ENCODE assay signal across 8 cellular contexts in the genomic region with DNA sequence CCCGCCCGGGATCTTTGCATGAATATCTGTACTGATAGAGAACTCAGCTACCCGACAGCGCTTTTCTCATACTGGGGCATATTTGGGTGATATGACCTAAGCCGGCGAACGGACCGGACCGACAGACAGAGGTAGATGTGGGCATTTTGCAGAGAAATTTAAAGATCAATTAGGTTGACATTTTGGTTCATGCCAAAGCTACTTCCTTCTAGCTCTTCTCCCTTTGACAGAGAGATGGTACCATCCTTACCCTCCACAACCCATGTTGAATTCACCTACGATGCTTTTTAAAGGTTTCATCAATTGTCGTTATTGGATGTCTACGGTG. TPM values are rescaled to one million over a fixed set of nuclear protein-coding genes. Genes with fewer than 3 reads are reported as not detected.
A peak's percentile ranks its signal among the peaks of the same experiment; 100 is the strongest.
DNase-seq lines count a peak whose midpoint lies in the region; ATAC-seq, FAIRE-seq and TF ChIP-seq lines count a peak whose summit lies in the region.

No MANE protein-coding gene starts in this region.

- peak overlapping the region; percentile 87 to 88 for H3K4me3 ChIP-seq in HCT116 (replicated peaks in 1 of 2; ENCODE audit: low read depth in 1 of 2, low read length in 2 of 2)
- H3K4me3 ChIP-seq in iPS DF 6.9 (ENCODE audit: low read length) = peak overlapping the region; percentile 81; the same call in 1 of the 2 replicates
- H3K4me3 ChIP-seq in small intestine (ENCODE audit: low read depth in 1 of 2, low read length in 2 of 2) = peak overlapping the region; percentile 66 to 71

- H3K4me1 ChIP-seq in HCT116 (ENCODE audit: control insufficient read depth in 1 of 2, insufficient read depth in 2 of 2, low read length in 2 of 2) (peaks cover 7 to 13% of the 10 kb centered on the region in 2 experiments; a peak in 2 of 4 replicates), iPS DF 6.9 (ENCODE audit: control insufficient read depth, insufficient read depth, low read length) (no peaks in the 10 kb centered on the region), small intestine (ENCODE audit: control insufficient read depth in 2 of 2, insufficient read depth in 1 of 2, low read depth in 1 of 2, low read length in 1 of 2) (peaks cover 0 to 5% of the 10 kb centered on the region in 2 donors)

- H3K36me3 ChIP-seq in HCT116 (ENCODE audit: control insufficient read depth in 1 of 2, insufficient read depth in 2 of 2, low read length in 2 of 2) (0 out of 4 replicates have a peak, but pooled peaks cover 0 to 2% of the 10 kb centered on the region in 2 experiments), iPS DF 6.9 (ENCODE audit: control insufficient read depth, insufficient read depth, low read length) (no peaks in the 10 kb centered on the region), small intestine (ENCODE audit: control insufficient read depth in 2 of 2, insufficient read depth in 2 of 2, low read length in 2 of 2) (no peaks in the 10 kb centered on the region)

- H3K9me3 Mint-ChIP-seq in activated CD4-positive, alpha-beta memory T cell treated with anti-CD3 and anti-CD28 coated beads for 36 hours = no peaks in the 10 kb centered on the region

- CTCF ChIA-PET in HCT116 (lab: Charles Lee) = interaction anchor here (2.1 kb wide), 1 partner anchor 181 kb away, joined by 7 read pairs; no protein-coding TSS in a partner anchor
- CTCF ChIA-PET in activated CD4-positive, alpha-beta memory T cell treated with anti-CD3 and anti-CD28 coated beads for 36 hours (lab: Charles Lee) = interaction anchor here (0.7 to 1.7 kb wide), 5 partner anchors 23 to 84 kb away, joined by 3 to 5 read pairs (median 3); a partner anchor contains a TSS

- H3K9me3 ChIP-seq in HCT116 (ENCODE audit: control insufficient read depth in 1 of 2, insufficient read depth in 1 of 2, low read depth in 1 of 2, low read length in 2 of 2) = no peaks in the 10 kb centered on the region
- no peaks in the 10 kb centered on the region for H3K9me3 ChIP-seq in iPS DF 6.9 (ENCODE audit: control insufficient read depth, insufficient read depth, low read length)
- H3K9me3 ChIP-seq in small intestine (ENCODE audit: control insufficient read depth, low read depth) = no peaks in the 10 kb centered on the region

- H3K36me3 Mint-ChIP-seq in activated CD4-positive, alpha-beta memory T cell treated with anti-CD3 and anti-CD28 coated beads for 36 hours = peaks cover 18% of the 10 kb centered on the region

- H3K27me3 Mint-ChIP-seq in activated CD4-positive, alpha-beta memory T cell treated with anti-CD3 and anti-CD28 coated beads for 36 hours = no peaks in the 10 kb centered on the region

- TF ChIP-seq CTCF in HCT116 (IDR thresholded peaks at IDR 0.05 in 2 of 3, conservative IDR thresholded peaks at IDR 0.05 in 1 of 3; ENCODE audit: borderline replicate concordance in 1 of 3, insufficient read depth in 1 of 3, low read depth in 2 of 3, low read length in 2 of 3) (no peak), GM10266 (IDR thresholded peaks at IDR 0.05; ENCODE audit: control insufficient read depth, insufficient read depth, low read depth, missing control alignments) (no peak)

- FAIRE-seq in small intestine (lab: Jason Lieb, UNC) = no peak

- peak overlapping the region; percentile 99 for H3K4me3 Mint-ChIP-seq in activated CD4-positive, alpha-beta memory T cell treated with anti-CD3 and anti-CD28 coated beads for 36 hours

- H3K27me3 ChIP-seq in HCT116 (ENCODE audit: insufficient read depth, low read length) (no peaks in the 10 kb centered on the region), iPS DF 6.9 (ENCODE audit: control insufficient read depth, insufficient read depth, low read length) (peaks cover 15% of the 10 kb centered on the region), small intestine (ENCODE audit: control insufficient read depth in 2 of 2, insufficient read depth in 2 of 2, low read length in 2 of 2) (no peaks in the 10 kb centered on the region)

- no peak for DNase-seq in HCT116 (ENCODE audit: low read depth, low spot score)
- no peak for DNase-seq in activated CD4-positive, alpha-beta memory T cell treated with anti-CD3 and anti-CD28 coated beads for 36 hours
- no peak for DNase-seq in iPS DF 6.9 (ENCODE audit: low read depth, low spot score)
- no peak for DNase-seq in small intestine
- DNase-seq in NOMO-1 treated with DMSO at 0.1 percent for 48 hours (lab: John Stamatoyannopoulos, UW; ENCODE audit: unreplicated experiment) = no peak
- DNase-seq in activated gamma-delta T cell (lab: John Stamatoyannopoulos, UW) = no peak
- DNase-seq in GM10266 (ENCODE audit: extremely low spot score) = no peak

- RAD21 ChIA-PET in HCT116 (lab: Charles Lee; ENCODE audit: low non-redundant PET in 1 of 2, low total read pairs in 2 of 2, uncharacterized antibody in 2 of 2, unreplicated experiment in 2 of 2) = no interaction called here

- TF ChIP-seq POLR2A in HCT116 (IDR thresholded peaks at IDR 0.05; ENCODE audit: borderline replicate concordance, extremely low read depth, insufficient read depth, insufficient read length) = no peak

- peaks cover 24% of the 10 kb centered on the region for H3K4me1 Mint-ChIP-seq in activated CD4-positive, alpha-beta memory T cell treated with anti-CD3 and anti-CD28 coated beads for 36 hours (ENCODE audit: low read depth)

- BruUV-seq in HCT116 (replicated peaks; lab: Mats Ljungman, UMichigan) = TSS peak; percentile 63

- H4K20me1 ChIP-seq in HCT116 (ENCODE audit: insufficient read depth) = no peaks in the 10 kb centered on the region

- H3K9ac ChIP-seq in HCT116 (ENCODE audit: low read length) = peak overlapping the region; percentile 67

- no peaks in the 10 kb centered on the region for H3K9me2 ChIP-seq in HCT116 (ENCODE audit: insufficient read depth)

- peak overlapping the region; percentile 75 for H3K4me2 ChIP-seq in HCT116 (ENCODE audit: low read length)

- WGBS in iPS DF 6.9 (ENCODE audit: insufficient coverage, insufficient read length) = no CpG with 5 or more reads among the region's 12 CpGs
- 1 to 3% (median 2%) methylated on average over 12 of the region's 12 CpGs for WGBS in small intestine, 3 donors

- H3K27ac ChIP-seq in HCT116 (ENCODE audit: low read depth, low read length) (peak overlapping the region; percentile 44), iPS DF 6.9 (ENCODE audit: low read length) (no peak overlapping the region), small intestine (ENCODE audit: low read depth in 1 of 2, low read length in 1 of 2) (peak overlapping the region; percentile 47 to 89)

- peak overlapping the region; percentile 94 for H3K27ac Mint-ChIP-seq in activated CD4-positive, alpha-beta memory T cell treated with anti-CD3 and anti-CD28 coated beads for 36 hours

- POLR2A ChIA-PET in HCT116 (lab: Charles Lee) = interaction anchor here (0.6 kb wide), 1 partner anchor 512 kb away, joined by 3 read pairs; no protein-coding TSS in a partner anchor
- POLR2A ChIA-PET in activated CD4-positive, alpha-beta memory T cell treated with anti-CD3 and anti-CD28 coated beads for 36 hours (lab: Charles Lee) = interaction anchor here (1.0 to 1.6 kb wide), 2 partner anchors 11 to 74 kb away, joined by 3 read pairs; no protein-coding TSS in a partner anchor

- TF ChIP-seq RAD21 in HCT116 (IDR thresholded peaks at IDR 0.05; ENCODE audit: low read depth) = no peak

- H2AFZ ChIP-seq in HCT116 (ENCODE audit: low read depth, low read length, poor library complexity, severe bottlenecking) = no peak overlapping the region

- ATAC-seq in HCT116 = no peak
- ATAC-seq in HG03039 (IDR thresholded peaks at IDR 0.05; ENCODE audit: unreplicated experiment) = no peak

- peaks cover 35% of the 10 kb centered on the region for H3K79me2 ChIP-seq in HCT116 (ENCODE audit: insufficient read depth, low read length)

- intact Hi-C loops in HCT116 (cut with micrococcal nuclease) = loop anchor here (1.0 to 5.0 kb wide), 5 partner anchors 181 to 548 kb away; a partner anchor contains a TSS
- intact Hi-C loops in activated CD4-positive, alpha-beta memory T cell treated with anti-CD3 and anti-CD28 coated beads for 36 hours (cut with micrococcal nuclease) = loop anchor here (1.0 to 10.0 kb wide), 9 partner anchors 61 to 912 kb away; a partner anchor contains a TSS

TF ChIP-seq in HCT116, 20 proteins besides CTCF, POLR2A, EP300 and RAD21:
- no peak for TF ChIP-seq POLR2AphosphoS5 (IDR thresholded peaks at IDR 0.05; ENCODE audit: low read depth, low read length)

RNA-seq across cellular contexts. Expression of a gene that starts 0.5 kb away (rescaled TPM):
- total RNA-seq in HCT116 (2021; ENCODE audit: unreplicated experiment) = 4.0 TPM
- 2.7 TPM in 2 replicates for polyA plus RNA-seq in HCT116 (2012)
- total RNA-seq in activated CD4-positive, alpha-beta memory T cell treated with anti-CD3 and anti-CD28 coated beads for 36 hours = 10 to 100 TPM; 12.7 to 13.8 TPM
- polyA plus RNA-seq in small intestine = 10 to 100 TPM; 15.7 to 30.5 (median 21.2) TPM

RNA-seq across cellular contexts. Expression of a gene that starts 0.7 kb away (rescaled TPM):
- 12.3 TPM for total RNA-seq in HCT116 (2021; ENCODE audit: unreplicated experiment)
- 3.9 and 5.2 TPM in 2 replicates for polyA plus RNA-seq in HCT116 (2012)
- 10 to 100 TPM; 17.3 to 18.3 TPM for total RNA-seq in activated CD4-positive, alpha-beta memory T cell treated with anti-CD3 and anti-CD28 coated beads for 36 hours
- polyA plus RNA-seq in small intestine = 1 to 10 TPM; 4.6 to 7.8 (median 7.6) TPM
